Comparison of ENCODE assay signal across 19 cellular contexts in genomic region chr22:21672107-21672629, GRCh38. TPM values are rescaled to one million over a fixed set of nuclear protein-coding genes. Genes with fewer than 3 reads are reported as not detected.
"Had no signal": no experiment of that assay in that cellular context is flagged by ENCODE, and none has a peak within 500 bp of the region (broad histone marks: within the 10 kb centered on the region; RNA-seq: fewer than 3 reads in every experiment).

No MANE protein-coding gene starts in this region.

- H3K27ac Mint-ChIP-seq: activated naive CD8-positive, alpha-beta T cell; stimulated activated naive CD8-positive, alpha-beta T cell treated with anti-CD3 and anti-CD28 coated beads, Interleukin-15, Interleukin-2, amounts not matched to agents 100 ng/mL and 50 ng/mL, for 24 hours had no signal

- DNase-seq: activated CD4-positive, alpha-beta T cell treated with anti-CD3 and anti-CD28 coated beads for 1 hour; activated gamma-delta T cell treated with Interleukin-2 at 50 U/mL for 16 hours; amniotic stem cell; effector CD4-positive, alpha-beta T cell; heart right ventricle; kidney glomerular epithelial cell; left ventricle myocardium inferior; mammary epithelial cell; T1000; transverse colon had no signal

- H3K9me3 ChIP-seq: gastroesophageal sphincter, heart right ventricle, left ventricle myocardium inferior, prostate gland, suprapubic skin, transverse colon, vagina had no signal

- H3K9me3 Mint-ChIP-seq: stimulated activated naive CD8-positive, alpha-beta T cell treated with anti-CD3 and anti-CD28 coated beads, Interleukin-15, Interleukin-2, amounts not matched to agents 100 ng/mL and 50 ng/mL, for 24 hours had no signal

- H3K4me1 ChIP-seq: prostate gland, suprapubic skin had no signal

- H3K4me3 ChIP-seq: gastroesophageal sphincter, heart right ventricle, left ventricle myocardium inferior, prostate gland, suprapubic skin, transverse colon, vagina had no signal

- ATAC-seq: esophagus mucosa, gastroesophageal sphincter, heart right ventricle, right cardiac atrium had no signal

- H3K27ac ChIP-seq: gastroesophageal sphincter, heart right ventricle, left ventricle myocardium inferior, prostate gland, suprapubic skin, transverse colon, vagina had no signal

- H3K4me3 Mint-ChIP-seq: activated naive CD8-positive, alpha-beta T cell; stimulated activated naive CD8-positive, alpha-beta T cell treated with anti-CD3 and anti-CD28 coated beads, Interleukin-15, Interleukin-2, amounts not matched to agents 100 ng/mL and 50 ng/mL, for 24 hours had no signal

- H3K27me3 ChIP-seq: gastroesophageal sphincter, heart right ventricle, suprapubic skin, transverse colon, vagina had no signal

RNA-seq across cellular contexts. Expression of gene CCDC116, which starts 39.6 kb away (rescaled TPM):
- total RNA-seq: esophagus mucosa, skeletal muscle tissue, vagina had no signal
